ENCODE assay signal across 17 cellular contexts in genomic region chr1:30735124-30735523, GRCh38. TPM values are rescaled to one million over a fixed set of nuclear protein-coding genes. Genes with fewer than 3 reads are reported as not detected.
DNase-seq lines count a peak whose midpoint lies in the region; ATAC-seq and TF ChIP-seq lines count a peak whose summit lies in the region.
"Had no signal": no experiment of that assay in that cellular context is flagged by ENCODE, and none has a peak within 500 bp of the region (broad histone marks: within the 10 kb centered on the region; RNA-seq: fewer than 3 reads in every experiment).

No MANE protein-coding gene starts in this region.

- H3K27ac Mint-ChIP-seq in T-helper 17 cell (peak overlapping the region; percentile 83), mesothelial cell of epicardium (no peak overlapping the region)
- H3K27ac Mint-ChIP-seq: WTC11 had no signal

- intact Hi-C loops in Right ventricle myocardium superior (cut with DNase I) = no loop called here
- intact Hi-C loops in left ventricle myocardium superior (cut with micrococcal nuclease) = no loop called here

- H3K4me3 Mint-ChIP-seq in T-helper 17 cell (no peak overlapping the region), mesothelial cell of epicardium (no peak overlapping the region)
- H3K4me3 Mint-ChIP-seq: nephron, WTC11 had no signal

- TF ChIP-seq CTCF in right atrium auricular region (IDR thresholded peaks at IDR 0.05) (no peak), mesothelial cell of epicardium (IDR thresholded peaks at IDR 0.05; ENCODE audit: unreplicated experiment) (no peak)

- DNase-seq in Right ventricle myocardium superior (peak; percentile 65), right atrium auricular region (ENCODE audit: low spot score) (no peak), T-helper 17 cell (no peak), left ventricle myocardium superior (peak; percentile 64), SHP77 treated with DMSO at 0.1 percent for 48 hours (lab: John Stamatoyannopoulos, UW) (no peak), mesothelial cell of epicardium (ENCODE audit: low spot score in 2 of 2, unreplicated experiment in 2 of 2) (no peak)
- DNase-seq: DMS153, NCI-H1436 treated with DMSO at 0.1 percent for 48 hours, NCI-H446 treated with DMSO at 0.1 percent for 48 hours, T-helper 2 cell had no signal

- peaks cover 4% of the 10 kb centered on the region for H3K9me3 Mint-ChIP-seq in mesothelial cell of epicardium
- H3K9me3 Mint-ChIP-seq: WTC11 had no signal

- H3K4me1 ChIP-seq in right atrium auricular region = no peaks in the 10 kb centered on the region

- peaks cover 30% of the 10 kb centered on the region for H3K4me1 Mint-ChIP-seq in T-helper 17 cell
- H3K4me1 Mint-ChIP-seq in mesothelial cell of epicardium = no peaks in the 10 kb centered on the region

- H3K9me3 ChIP-seq in right atrium auricular region (no peaks in the 10 kb centered on the region), T-helper 17 cell (ENCODE audit: control insufficient read depth, low read length, poor library complexity, severe bottlenecking) (no peaks in the 10 kb centered on the region)
- H3K9me3 ChIP-seq: esophagus muscularis mucosa had no signal

- no peaks in the 10 kb centered on the region for H3K27me3 ChIP-seq in right atrium auricular region

- H3K36me3 Mint-ChIP-seq in T-helper 17 cell (ENCODE audit: low read depth) = peaks cover 11% of the 10 kb centered on the region
- H3K36me3 Mint-ChIP-seq in mesothelial cell of epicardium = no peaks in the 10 kb centered on the region
- H3K36me3 Mint-ChIP-seq: WTC11 had no signal

- no peak overlapping the region for H3K27ac ChIP-seq in right atrium auricular region
- H3K27ac ChIP-seq: esophagus muscularis mucosa had no signal

- H3K36me3 ChIP-seq in right atrium auricular region = no peaks in the 10 kb centered on the region

- H3K4me3 ChIP-seq in right atrium auricular region = no peak overlapping the region
- H3K4me3 ChIP-seq: esophagus muscularis mucosa had no signal

- H3K27me3 Mint-ChIP-seq in T-helper 17 cell = no peaks in the 10 kb centered on the region
- no peaks in the 10 kb centered on the region for H3K27me3 Mint-ChIP-seq in mesothelial cell of epicardium (ENCODE audit: low read depth)

- ATAC-seq in Right ventricle myocardium superior (ENCODE audit: poor library complexity) (peak; percentile 87), T-helper 17 cell (no peak), left ventricle myocardium superior (peak; percentile 89), GM21526 (IDR thresholded peaks at IDR 0.05; ENCODE audit: low FRiP score, unreplicated experiment) (no peak)
- ATAC-seq: WTC11 had no signal

RNA-seq across cellular contexts. Expression of gene MATN1, which starts 11.7 kb away (rescaled TPM):
- not detected for total RNA-seq in Right ventricle myocardium superior
- total RNA-seq in right atrium auricular region = not detected
- 1 to 10 TPM; 2.1 to 3.7 TPM for total RNA-seq in T-helper 17 cell
- total RNA-seq in left ventricle myocardium superior = not detected
- 4.0 to 5.6 TPM (median 4.9 TPM) in 3 replicates for total RNA-seq in mesothelial cell of epicardium
- total RNA-seq: bronchial epithelial cell, esophagus muscularis mucosa, HT1080, pulmonary artery endothelial cell had no signal

RNA-seq across cellular contexts. Expression of gene LAPTM5, which starts 22.4 kb away (rescaled TPM):
- total RNA-seq in Right ventricle myocardium superior (19.5 TPM), right atrium auricular region (10 to 100 TPM; 17.4 to 62.8 TPM), T-helper 17 cell (100 to 1,000 TPM; 563 to 601 TPM), left ventricle myocardium superior (23.9 TPM), mesothelial cell of epicardium (0.11 TPM in 1 of 3 replicates, not detected in the others)

Comparison
In these comparisons a context has a peak if more than half of its experiments do, and no peak if none do; other contexts are left out.
1. DNase-seq: peak in Right ventricle myocardium superior (single experiment) and left ventricle myocardium superior (single experiment); none in right atrium auricular region (single experiment), T-helper 17 cell (0 of 3), SHP77 treated with DMSO at 0.1 percent for 48 hours (single experiment) and mesothelial cell of epicardium (0 of 2).
2. ATAC-seq: peak in Right ventricle myocardium superior (single experiment) and left ventricle myocardium superior (single experiment); none in T-helper 17 cell (single experiment) and GM21526 (single experiment).
3. RNA of gene LAPTM5, which starts 22.4 kb away (total RNA-seq): 563 to 601 TPM in T-helper 17 cell, 17.4 to 62.8 TPM in right atrium auricular region, 23.9 TPM in left ventricle myocardium superior (single experiment) and 19.5 TPM in Right ventricle myocardium superior (single experiment); 0.11 TPM in mesothelial cell of epicardium; every median in the first group is over 10 times any median in the second.